ENCODE assay signal across 4 cellular contexts in the genomic region with DNA sequence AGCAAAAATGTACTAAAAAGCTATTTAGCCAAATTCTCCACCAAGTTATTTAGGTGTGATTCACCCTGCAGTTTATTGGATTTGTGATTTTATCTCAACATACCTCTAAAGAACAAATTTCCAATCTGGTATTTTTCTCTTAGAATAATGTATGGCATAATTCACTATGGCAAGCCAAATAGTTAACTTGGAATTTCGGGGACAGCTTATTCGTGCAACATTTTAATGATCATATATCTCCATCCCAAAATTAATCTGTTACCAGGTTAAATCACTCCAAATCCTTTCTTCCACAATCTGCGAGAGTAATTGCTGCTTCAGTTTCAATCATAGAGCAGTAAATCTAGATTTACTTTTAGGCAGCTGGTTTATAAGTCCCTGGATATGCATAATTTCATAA. TPM values are rescaled to one million over a fixed set of nuclear protein-coding genes. Genes with fewer than 3 reads are reported as not detected.
"Had no signal": no experiment of that assay in that cellular context is flagged by ENCODE, and none has a peak within 500 bp of the region (broad histone marks: within the 10 kb centered on the region; RNA-seq: fewer than 3 reads in every experiment).

No MANE protein-coding gene starts in this region.

- ATAC-seq: GM12878 had no signal

- H3K4me3 ChIP-seq: GM12878 had no signal

- DNase-seq: GDM1, GF-D8 had no signal

RNA-seq across cellular contexts. Expression of a gene that starts 53.4 kb away (rescaled TPM):
- total RNA-seq: G401 had no signal
